ENCODE assay signal across 8 cellular contexts in the genomic region with DNA sequence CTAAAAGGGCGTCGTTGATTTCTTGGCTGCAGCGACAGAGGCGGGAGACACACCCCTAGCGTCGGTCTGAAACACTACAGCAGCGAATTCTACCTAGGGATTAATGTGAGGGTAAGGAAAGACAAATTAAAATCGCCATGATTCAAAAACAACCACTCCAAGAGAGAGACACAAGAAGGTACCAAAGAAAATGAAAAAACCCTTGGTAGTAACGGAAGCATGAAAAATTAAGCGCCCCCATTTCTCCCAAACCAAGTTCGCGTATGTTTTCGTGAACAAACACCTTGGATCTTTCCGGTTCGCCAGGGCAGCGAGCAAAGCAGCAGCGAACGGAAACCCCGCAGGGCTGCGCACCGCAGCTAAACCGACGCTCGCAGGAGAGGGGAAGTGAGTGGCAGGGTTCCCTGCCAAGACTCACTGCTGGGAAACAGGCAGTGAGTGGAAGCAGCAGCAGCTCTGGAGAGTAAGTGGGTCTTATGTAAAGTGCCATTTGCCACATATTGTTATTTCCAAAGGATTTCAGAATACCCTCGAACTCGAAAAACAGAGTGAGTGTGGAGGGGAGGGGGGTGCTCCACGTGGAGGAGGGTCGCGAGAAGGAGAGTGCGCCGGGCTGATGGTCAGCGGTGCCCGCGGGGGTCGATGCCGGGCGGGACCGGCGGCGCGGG. TPM values are rescaled to one million over a fixed set of nuclear protein-coding genes. Genes with fewer than 3 reads are reported as not detected.
DNase-seq lines count a peak whose midpoint lies in the region; TF ChIP-seq lines count a peak whose summit lies in the region.

No MANE protein-coding gene starts in this region.

- H3K9me3 Mint-ChIP-seq in neural crest cell, result no peaks in the 10 kb centered on the region

- H3K4me3 ChIP-seq in LNCaP clone FGC (ENCODE audit: low read depth, low read length) (peak overlapping the region; percentile 78), fibroblast of the aortic adventitia (ENCODE audit: low read depth, low read length) (peak overlapping the region; percentile 85)

- DNase-seq in EL (peak; percentile 80), H4 (ENCODE audit: low spot score) (peak; percentile 83), LNCaP clone FGC (ENCODE audit: low read depth) (peak; percentile 15), RWPE1 (ENCODE audit: low spot score) (peak; percentile 66), fibroblast of the aortic adventitia (ENCODE audit: low read depth) (peak; percentile 75), neural crest cell (ENCODE audit: low read depth, low spot score) (peak; percentile 52), stromal cell of bone marrow (ENCODE audit: low read depth) (peak; percentile 57)
- DNase-seq in activated effector memory CD4-positive, alpha-beta T cell treated with Interleukin-2 at 50 U/mL for 16 hours, result peak; percentile 62

- H3K36me3 Mint-ChIP-seq in neural crest cell (ENCODE audit: low read depth), result no peaks in the 10 kb centered on the region

- H3K27ac Mint-ChIP-seq in neural crest cell (ENCODE audit: unreplicated experiment), result peak overlapping the region; percentile 68

- peaks cover 32% of the 10 kb centered on the region for H3K4me1 Mint-ChIP-seq in neural crest cell

- POLR2A ChIA-PET in RWPE1 (lab: Yijun Ruan, JAX; ENCODE audit: low non-redundant PET), result no interaction called here

- H3K27me3 Mint-ChIP-seq in neural crest cell (ENCODE audit: low read depth), result no peaks in the 10 kb centered on the region

- peak overlapping the region; percentile 97 for H3K27ac ChIP-seq in RWPE1

- CTCF ChIA-PET in RWPE1 (lab: Yijun Ruan, JAX), result interaction anchor here (0.7 kb wide), 2 partner anchors 55 to 76 kb away, joined by 3 to 4 read pairs; no protein-coding TSS in a partner anchor

- TF ChIP-seq CTCF in LNCaP clone FGC (IDR thresholded peaks at IDR 0.05; ENCODE audit: control insufficient read depth, extremely low read depth, insufficient read depth) (peak; percentile 50), RWPE1 (conservative IDR thresholded peaks at IDR 0.05; ENCODE audit: low read depth) (peak; percentile 82), fibroblast of the aortic adventitia (IDR thresholded peaks at IDR 0.05; ENCODE audit: insufficient read depth, low read length) (peak; percentile 82), neural crest cell (conservative IDR thresholded peaks at IDR 0.05) (peak; percentile 77)

- H3K4me3 Mint-ChIP-seq in neural crest cell, result peak overlapping the region; percentile 94

RNA-seq across cellular contexts. Expression of a gene that starts 1.0 kb away (rescaled TPM):
- 17.6 and 26.5 TPM in 2 replicates for total RNA-seq in H4 (2014; rRNA removed; shearing (Covaris generic))
- total RNA-seq in fibroblast of the aortic adventitia (ENCODE audit: low replicate concordance) (10.6 and 38.6 TPM in 2 replicates), neural crest cell (56.4 TPM in 2 replicates)

Comparison
In these comparisons a context has a peak if more than half of its experiments do, and no peak if none do; other contexts are left out.
1. Peak in every context shown above with its lines: DNase-seq, H3K4me3 ChIP-seq and H3K27ac ChIP-seq.
2. DNase-seq: peak in every context shown above with its lines; median percentile 83 in H4; 80 in EL; 75 in fibroblast of the aortic adventitia; 66 in RWPE1; 62 in activated effector memory CD4-positive, alpha-beta T cell treated with Interleukin-2 at 50 U/mL for 16 hours; 57 in stromal cell of bone marrow; 52 in neural crest cell; 15 in LNCaP clone FGC.